ENCODE assay signal across 19 cellular contexts in genomic region chr3:94374439-94375161, GRCh38.
"Had no signal": no experiment of that assay in that cellular context is flagged by ENCODE, and none has a peak within 500 bp of the region (broad histone marks: within the 10 kb centered on the region; RNA-seq: fewer than 3 reads in every experiment).

No MANE protein-coding gene starts in this region.

- H3K4me3 ChIP-seq: hepatocyte, spleen, stomach, thoracic aorta, transverse colon had no signal

- H3K4me3 Mint-ChIP-seq: dendritic cell treated with granulocyte-macrophage colony-stimulating factor and Interleukin-4, amounts not matched to agents 40 ng/mL and 50 ng/mL, for 4 days; effector memory CD8-positive, alpha-beta T cell; naive thymus-derived CD4-positive, alpha-beta T cell; nephron progenitor cell had no signal

- H3K27ac Mint-ChIP-seq: dendritic cell treated with granulocyte-macrophage colony-stimulating factor and Interleukin-4, amounts not matched to agents 40 ng/mL and 50 ng/mL, for 4 days; effector memory CD8-positive, alpha-beta T cell; naive thymus-derived CD4-positive, alpha-beta T cell; nephron progenitor cell had no signal

- ATAC-seq: effector memory CD8-positive, alpha-beta T cell; foreskin keratinocyte; naive thymus-derived CD4-positive, alpha-beta T cell; sciatic nerve had no signal

- H3K27me3 ChIP-seq: foreskin keratinocyte, hepatocyte, spleen, stomach, transverse colon had no signal

- DNase-seq: effector memory CD8-positive, alpha-beta T cell; foreskin keratinocyte; head of caudate nucleus; kidney glomerular epithelial cell; naive thymus-derived CD4-positive, alpha-beta T cell; nephron progenitor cell; posterior cingulate gyrus; spleen; stimulated activated CD4-positive, alpha-beta T cell treated with anti-CD3 and anti-CD28 coated beads, Interleukin-15, amount 100 ng/mL, for 24 hours; stimulated activated CD4-positive, alpha-beta T cell treated with anti-CD3 and anti-CD28 coated beads, Interleukin-1b, Interleukin-23, amount 100 ng/mL, for 48 hours; stimulated activated CD4-positive, alpha-beta T cell treated with anti-CD3 and anti-CD28 coated beads, Interleukin-4, amount 100 ng/mL, for 4 hours; stimulated activated naive CD4-positive, alpha-beta T cell; stomach; substantia nigra; transverse colon had no signal

- H3K27me3 Mint-ChIP-seq: dendritic cell treated with granulocyte-macrophage colony-stimulating factor and Interleukin-4, amounts not matched to agents 40 ng/mL and 50 ng/mL, for 4 days; effector memory CD8-positive, alpha-beta T cell; naive thymus-derived CD4-positive, alpha-beta T cell had no signal

- H3K4me2 ChIP-seq: hepatocyte had no signal

- H3K79me2 ChIP-seq: hepatocyte had no signal

- H3K4me1 ChIP-seq: foreskin keratinocyte, spleen, stomach had no signal

- H3K9me3 ChIP-seq: thoracic aorta had no signal

- H3K4me1 Mint-ChIP-seq: naive thymus-derived CD4-positive, alpha-beta T cell; nephron progenitor cell had no signal

- H2AFZ ChIP-seq: hepatocyte had no signal

- H3K36me3 ChIP-seq: spleen, stomach, thoracic aorta, transverse colon had no signal

- H3K36me3 Mint-ChIP-seq: naive thymus-derived CD4-positive, alpha-beta T cell had no signal

- H3K27ac ChIP-seq: foreskin keratinocyte, hepatocyte, spleen, stomach, thoracic aorta, transverse colon had no signal
